ENCODE assay signal across 9 cellular contexts in the genomic region with DNA sequence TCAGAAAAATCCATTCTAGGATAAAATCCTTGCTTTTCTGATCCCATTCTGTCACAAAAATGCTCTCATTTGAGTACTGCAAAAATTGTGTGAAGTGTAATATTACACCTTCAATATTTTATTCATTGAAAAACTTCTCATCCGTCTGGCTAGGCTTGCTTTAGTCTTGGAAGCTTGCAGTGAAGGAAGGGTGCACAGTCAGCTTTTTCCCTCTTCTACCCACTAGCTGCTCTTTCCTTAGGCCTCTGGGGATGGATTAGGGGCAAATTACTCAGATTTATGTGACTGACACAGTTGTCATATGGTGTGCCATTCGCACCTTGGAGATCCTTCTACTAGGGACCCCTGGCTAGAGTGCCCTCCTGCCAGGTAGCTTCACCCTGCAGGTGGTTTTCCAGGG. TPM values are rescaled to one million over a fixed set of nuclear protein-coding genes. Genes with fewer than 3 reads are reported as not detected.
"Had no signal": no experiment of that assay in that cellular context is flagged by ENCODE, and none has a peak within 500 bp of the region (broad histone marks: within the 10 kb centered on the region; RNA-seq: fewer than 3 reads in every experiment).

No MANE protein-coding gene starts in this region.

- H3K27ac ChIP-seq: HL-60, KMS-11 had no signal

- ATAC-seq: GM23338 had no signal

- FAIRE-seq: H1, H54 had no signal

- H3K4me3 ChIP-seq: GM23338 had no signal

- DNase-seq: H9, HCEC 1CT, IMR-90, KBM-7 had no signal

- H3K4me2 ChIP-seq: GM23338, KMS-11 had no signal

RNA-seq across cellular contexts. Expression of a gene that starts 32.1 kb away (rescaled TPM):
- total RNA-seq: GM23338, H1, H9, IMR-90 had no signal
- polyA plus RNA-seq: GM23338, H1, IMR-90 had no signal
